24 cellular contexts compared by ENCODE assay signal in the genomic region with DNA sequence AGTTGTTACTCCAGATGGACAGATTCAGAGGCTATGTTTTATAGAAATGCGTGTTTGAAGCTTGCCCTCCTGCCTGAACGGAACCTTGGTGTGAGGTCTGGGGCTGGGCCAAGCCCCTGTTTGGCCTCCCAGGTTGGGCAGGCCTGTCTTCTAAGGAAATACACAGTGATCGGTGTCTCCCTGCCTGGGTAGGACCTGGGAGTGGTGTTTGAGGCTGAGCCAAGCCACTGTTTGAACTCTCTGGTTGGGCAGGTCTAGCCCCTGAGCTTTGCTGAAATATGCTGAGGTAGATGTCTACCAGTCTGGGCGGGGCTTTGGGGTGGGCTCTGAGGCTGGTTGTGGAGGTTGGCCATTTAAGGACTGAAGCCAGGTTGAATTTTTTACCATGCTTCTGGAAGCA.
"Had no signal": no experiment of that assay in that cellular context is flagged by ENCODE, and none has a peak within 500 bp of the region (broad histone marks: within the 10 kb centered on the region; RNA-seq: fewer than 3 reads in every experiment).

No MANE protein-coding gene starts in this region.

- FAIRE-seq: astrocyte, TTC549 had no signal

- H3K4me1 Mint-ChIP-seq: activated CD4-positive, alpha-beta T cell treated with anti-CD3 and anti-CD28 coated beads, Interleukin-2, amount 10 ng/mL, durations not matched to agents 7 days and 5 days; brain; T-helper 17 cell had no signal

- ATAC-seq: activated T-cell treated with anti-CD3 and anti-CD28 coated beads, Interleukin-2, amount 50 U/mL, for 4 hours; T-helper 17 cell had no signal

- H3K27me3 ChIP-seq: MG63, Peyer's patch had no signal

- H3K4me3 Mint-ChIP-seq: activated CD4-positive, alpha-beta memory T cell treated with anti-CD3 and anti-CD28 coated beads for 36 hours; activated CD4-positive, alpha-beta T cell treated with anti-CD3 and anti-CD28 coated beads, Interleukin-2, amount 10 ng/mL, durations not matched to agents 7 days and 5 days; activated naive CD8-positive, alpha-beta T cell; activated T-cell treated with anti-CD3 and anti-CD28 coated beads, Interleukin-2, amount 50 U/mL, for 4 hours; brain; T-helper 17 cell had no signal

- H3K4me3 ChIP-seq: MG63, Peyer's patch had no signal

- H3K27ac Mint-ChIP-seq: activated CD4-positive, alpha-beta memory T cell treated with anti-CD3 and anti-CD28 coated beads for 36 hours; activated CD4-positive, alpha-beta T cell treated with anti-CD3 and anti-CD28 coated beads, Interleukin-2, amount 10 ng/mL, durations not matched to agents 7 days and 5 days; activated naive CD8-positive, alpha-beta T cell; brain; T-helper 17 cell had no signal

- DNase-seq: activated CD4-positive, alpha-beta memory T cell treated with anti-CD3 and anti-CD28 coated beads for 36 hours; activated CD4-positive, alpha-beta T cell treated with anti-CD3 and anti-CD28 coated beads, Interleukin-2, amount 10 ng/mL, durations not matched to agents 7 days and 5 days; activated CD4-positive, CD25-positive, alpha-beta regulatory T cell; activated CD8-positive, alpha-beta memory T cell treated with anti-CD3 and anti-CD28 coated beads for 24 hours; activated effector memory CD4-positive, alpha-beta T cell treated with anti-CD3 and anti-CD28 coated beads, Interleukin-2, amount 50 U/mL, for 16 hours; activated naive CD4-positive, alpha-beta T cell treated with Interleukin-2 at 50 U/mL for 16 hours; activated T-cell treated with anti-CD3 and anti-CD28 coated beads, Interleukin-2, amount 50 U/mL, for 4 hours; amygdala; MG63; NCI-H1105 treated with DMSO at 0.1 percent for 48 hours; NCI-H1436 treated with DMSO at 0.1 percent for 48 hours; NCI-H187; NCI-H2081; NCI-H446; NCI-H524; Peyer's patch; SIG-M5; T-helper 17 cell; T-helper 9 cell had no signal

- H3K4me1 ChIP-seq: Peyer's patch had no signal

- H3K27ac ChIP-seq: Peyer's patch, RWPE1 had no signal

- H3K9me3 ChIP-seq: MG63, Peyer's patch had no signal

- H3K27me3 Mint-ChIP-seq: activated CD4-positive, alpha-beta memory T cell treated with anti-CD3 and anti-CD28 coated beads for 36 hours; activated CD4-positive, alpha-beta T cell treated with anti-CD3 and anti-CD28 coated beads, Interleukin-2, amount 10 ng/mL, durations not matched to agents 7 days and 5 days; activated naive CD8-positive, alpha-beta T cell; brain; T-helper 17 cell had no signal
